In the genomic region with DNA sequence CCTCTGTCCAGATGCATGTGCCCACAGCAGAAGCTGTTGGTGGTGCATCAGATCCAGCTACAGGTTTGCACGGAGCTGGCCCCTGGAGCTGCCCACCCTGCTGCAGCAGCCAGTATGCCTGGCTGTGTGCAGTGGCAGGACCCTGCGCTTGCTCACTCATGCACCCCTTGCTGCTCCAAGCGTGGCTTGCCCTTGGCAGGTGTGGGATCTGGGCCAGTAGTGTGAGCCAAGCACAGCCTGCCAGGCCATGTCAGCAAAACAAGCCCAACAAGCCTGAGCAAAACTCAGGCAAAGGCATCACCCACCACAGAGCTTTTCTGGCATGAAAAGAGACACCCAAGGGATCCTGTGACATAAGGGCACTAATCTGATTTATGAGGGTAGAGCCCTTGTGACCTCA, we compare ENCODE assay signal across 18 cellular contexts. TPM values are rescaled to one million over a fixed set of nuclear protein-coding genes. Genes with fewer than 3 reads are reported as not detected.
DNase-seq lines count a peak whose midpoint lies in the region; ATAC-seq, FAIRE-seq and TF ChIP-seq lines count a peak whose summit lies in the region.
"Had no signal": no experiment of that assay in that cellular context is flagged by ENCODE, and none has a peak within 500 bp of the region (broad histone marks: within the 10 kb centered on the region; RNA-seq: fewer than 3 reads in every experiment).

No MANE protein-coding gene starts in this region.

- no peak for TF ChIP-seq RAD21 in H1 (IDR thresholded peaks at IDR 0.05 in 1 of 2, conservative IDR thresholded peaks at IDR 0.05 in 1 of 2; ENCODE audit: low read depth in 2 of 2, low read length in 2 of 2)

- intact Hi-C loops in Right ventricle myocardium superior (cut with DNase I) (no loop called here), sigmoid colon (cut with DNase I) (no loop called here)

- no peak overlapping the region for H4K5ac ChIP-seq in H1 (ENCODE audit: insufficient read length, low read depth, low read length)

- H4K8ac ChIP-seq in H1 (ENCODE audit: extremely low read depth, insufficient read depth, low read length) (no peak overlapping the region), neuronal stem cell (ENCODE audit: low read depth, low read length) (no peak overlapping the region)

- no peak for TF ChIP-seq POLR2A in H1 (IDR thresholded peaks at IDR 0.05; ENCODE audit: control extremely low read depth in 1 of 2, low read depth in 2 of 2, low read length in 2 of 2)
- no peak for TF ChIP-seq POLR2A in sigmoid colon (IDR thresholded peaks at IDR 0.05)

- H3K4me1 ChIP-seq in right atrium auricular region (no peaks in the 10 kb centered on the region), H1 (replicated peaks in 1 of 4; ENCODE audit: control insufficient read depth in 3 of 4, insufficient read depth in 4 of 4, low read length in 3 of 4) (no peaks in the 10 kb centered on the region), foreskin keratinocyte (no peaks in the 10 kb centered on the region), neuronal stem cell (ENCODE audit: control insufficient read depth in 2 of 2, insufficient read depth in 1 of 2, low read depth in 1 of 2, low read length in 2 of 2) (no peaks in the 10 kb centered on the region), sigmoid colon (no peaks in the 10 kb centered on the region)
- H3K4me1 ChIP-seq: A549, BE2C had no signal

- ATAC-seq in Right ventricle myocardium superior (ENCODE audit: poor library complexity) (peak; percentile 85), foreskin keratinocyte (no peak), GM19397 (IDR thresholded peaks at IDR 0.05; ENCODE audit: unreplicated experiment) (no peak), GM18867 (IDR thresholded peaks at IDR 0.05; ENCODE audit: unreplicated experiment) (no peak)
- ATAC-seq: A549, HCT116 had no signal

- no peaks in the 10 kb centered on the region for H3K9me3 ChIP-seq in right atrium auricular region
- H3K9me3 ChIP-seq in H1 (ENCODE audit: insufficient read depth in 2 of 2, low read depth in 1 of 2, low read length in 1 of 2): no peaks in the 10 kb centered on the region; a peak in 1 of 4 replicates
- H3K9me3 ChIP-seq in neuronal stem cell (replicated peaks in 1 of 2; ENCODE audit: control insufficient read depth in 2 of 2, insufficient read depth in 1 of 2, low read depth in 1 of 2, low read length in 2 of 2): no peaks in the 10 kb centered on the region
- no peaks in the 10 kb centered on the region for H3K9me3 ChIP-seq in sigmoid colon
- H3K9me3 ChIP-seq: A549, BE2C had no signal

- H3K27ac ChIP-seq in right atrium auricular region (no peak overlapping the region), H1 (ENCODE audit: low read depth, low read length) (no peak overlapping the region), foreskin keratinocyte (no peak overlapping the region), neuronal stem cell (replicated peaks; ENCODE audit: low read length) (no peak overlapping the region), sigmoid colon (no peak overlapping the region)
- H3K27ac ChIP-seq: A549, C4-2B, HL-60 had no signal

- CTCF ChIA-PET in H1 (lab: Charles Lee; ENCODE audit: partially characterized antibody): interaction anchor here (1.4 kb wide), 2 partner anchors 17 to 119 kb away, joined by 3 to 5 read pairs; no protein-coding TSS in a partner anchor

- H2BK5ac ChIP-seq in H1 (ENCODE audit: low read depth, low read length): peak overlapping the region; percentile 6; the same call in 1 of the 2 replicates
- no peak overlapping the region for H2BK5ac ChIP-seq in neuronal stem cell (ENCODE audit: low read length)

- H2BK15ac ChIP-seq in H1 (ENCODE audit: low read length): 0 out of 2 replicates have a peak overlapping the region, but pooled peaks have one; percentile 40
- H2BK15ac ChIP-seq in neuronal stem cell (ENCODE audit: low read length): no peak overlapping the region

- no peak for FAIRE-seq in H1 (lab: Jason Lieb, UNC)
- FAIRE-seq: A549, GM12892, H54 had no signal

- H2AK5ac ChIP-seq in H1 (ENCODE audit: low read depth, low read length): no peak overlapping the region
- peak overlapping the region; percentile 54 for H2AK5ac ChIP-seq in neuronal stem cell (ENCODE audit: low read depth, low read length)

- H3K4ac ChIP-seq in H1 (replicated peaks; ENCODE audit: insufficient read length, low read depth, low read length): no peak overlapping the region
- H3K4ac ChIP-seq in neuronal stem cell (ENCODE audit: low read length): no peak overlapping the region

- no peaks in the 10 kb centered on the region for H3K27me3 ChIP-seq in right atrium auricular region
- H3K27me3 ChIP-seq in H1 (replicated peaks in 1 of 4; ENCODE audit: control insufficient read depth in 3 of 4, extremely low read depth in 1 of 4, insufficient read depth in 3 of 4, low read length in 3 of 4): no peaks in the 10 kb centered on the region
- peaks cover 3% of the 10 kb centered on the region for H3K27me3 ChIP-seq in foreskin keratinocyte
- no peaks in the 10 kb centered on the region for H3K27me3 ChIP-seq in neuronal stem cell (ENCODE audit: control insufficient read depth in 3 of 3, insufficient read depth in 3 of 3, low read depth in 1 of 3, low read length in 3 of 3)
- H3K27me3 ChIP-seq in sigmoid colon: no peaks in the 10 kb centered on the region
- H3K27me3 ChIP-seq: BE2C had no signal

- no peak overlapping the region for H3K9ac ChIP-seq in H1 (replicated peaks in 1 of 4; ENCODE audit: extremely low read depth in 1 of 4, low read depth in 3 of 4, low read length in 3 of 4)
- no peak overlapping the region for H3K9ac ChIP-seq in neuronal stem cell (ENCODE audit: low read depth, low read length, poor library complexity)

- H2AFZ ChIP-seq in H1 (ENCODE audit: low read length) (no peak overlapping the region), neuronal stem cell (ENCODE audit: low read length) (no peak overlapping the region)

- H2BK120ac ChIP-seq in H1 (replicated peaks; ENCODE audit: low read depth, low read length) (no peak overlapping the region), neuronal stem cell (ENCODE audit: low read depth, low read length) (no peak overlapping the region)

- H3K4me3 ChIP-seq in right atrium auricular region (no peak overlapping the region), H1 (ENCODE audit: extremely low read depth in 1 of 4, insufficient read depth in 2 of 4, low read depth in 3 of 4, low read length in 4 of 4) (no peak overlapping the region), neuronal stem cell (ENCODE audit: low read length in 2 of 2) (peak overlapping the region in 1 of 2 donors; percentile 36), sigmoid colon (no peak overlapping the region)
- H3K4me3 ChIP-seq: A549 had no signal

- H3K18ac ChIP-seq in H1 (ENCODE audit: extremely low read depth, low read length): no peak overlapping the region
- H3K18ac ChIP-seq in neuronal stem cell (ENCODE audit: low read length): peak overlapping the region; percentile 64

- H3K23ac ChIP-seq in H1 (ENCODE audit: insufficient read length) (no peak overlapping the region), neuronal stem cell (ENCODE audit: low read depth, low read length, poor library complexity) (peak overlapping the region; percentile 98)

- POLR2A ChIA-PET in H1 (lab: Charles Lee; ENCODE audit: partially characterized antibody): interaction anchor here (0.6 to 1.8 kb wide), 3 partner anchors 27 to 221 kb away, joined by 4 to 6 read pairs (median 4); no protein-coding TSS in a partner anchor

- TF ChIP-seq CTCF in right atrium auricular region (IDR thresholded peaks at IDR 0.05): no peak
- no peak for TF ChIP-seq CTCF in H1 (IDR thresholded peaks at IDR 0.05; ENCODE audit: control extremely low read depth in 1 of 3, insufficient read depth in 1 of 3, low read depth in 1 of 3, low read length in 3 of 3)
- TF ChIP-seq CTCF in foreskin keratinocyte (conservative IDR thresholded peaks at IDR 0.05): no peak
- no peak for TF ChIP-seq CTCF in sigmoid colon (IDR thresholded peaks at IDR 0.05)

- H2BK12ac ChIP-seq in H1 (ENCODE audit: low read depth, low read length): no peak overlapping the region
- H2BK12ac ChIP-seq in neuronal stem cell (ENCODE audit: low read length): no peak overlapping the region

- H3K79me2 ChIP-seq in H1 (ENCODE audit: control insufficient read depth in 1 of 2, insufficient read depth in 2 of 2, low read length in 2 of 2): no peaks in the 10 kb centered on the region

- TF ChIP-seq EP300 in H1 (IDR thresholded peaks at IDR 0.05; ENCODE audit: borderline replicate concordance in 1 of 2, low read depth in 2 of 2, low read length in 2 of 2) (no peak), sigmoid colon (IDR thresholded peaks at IDR 0.05) (no peak)

- H3K56ac ChIP-seq in H1 (replicated peaks; ENCODE audit: insufficient read length, low read depth, low read length): no peak overlapping the region

- H3K36me3 ChIP-seq in right atrium auricular region (no peaks in the 10 kb centered on the region), H1 (ENCODE audit: control insufficient read depth in 2 of 4, insufficient read depth in 4 of 4, low read length in 3 of 4) (no peaks in the 10 kb centered on the region), neuronal stem cell (replicated peaks in 1 of 2; ENCODE audit: control insufficient read depth in 2 of 2, insufficient read depth in 2 of 2, low read length in 2 of 2) (no peaks in the 10 kb centered on the region), sigmoid colon (no peaks in the 10 kb centered on the region)
- H3K36me3 ChIP-seq: BE2C had no signal

- H4K91ac ChIP-seq in H1 (replicated peaks; ENCODE audit: insufficient read length, low read length) (no peak overlapping the region), neuronal stem cell (ENCODE audit: low read depth, low read length, poor library complexity) (no peak overlapping the region)

- H3K4me2 ChIP-seq in H1 (ENCODE audit: insufficient read depth in 1 of 2, low read depth in 2 of 2, low read length in 2 of 2) (no peak overlapping the region), neuronal stem cell (ENCODE audit: insufficient read depth, low read length, poor library complexity, severe bottlenecking) (no peak overlapping the region)
- H3K4me2 ChIP-seq: A549 had no signal

- no peaks in the 10 kb centered on the region for H4K20me1 ChIP-seq in H1 (replicated peaks in 1 of 2; ENCODE audit: control insufficient read depth in 1 of 2, insufficient read depth in 2 of 2, low read length in 2 of 2)

- DNase-seq in Right ventricle myocardium superior: no peak
- no peak for DNase-seq in right atrium auricular region (ENCODE audit: low spot score)
- no peak for DNase-seq in H1 (ENCODE audit: low read depth in 1 of 2, low spot score in 2 of 2)
- peak; percentile 35 to 52 for DNase-seq in foreskin keratinocyte
- no peak for DNase-seq in neuronal stem cell (ENCODE audit: low spot score)
- DNase-seq in sigmoid colon: no peak
- DNase-seq: BE2C; CD4-positive, alpha-beta memory T cell; DND-41; GDM1 had no signal

- H2BK20ac ChIP-seq in H1 (ENCODE audit: low read length): 0 out of 2 replicates have a peak overlapping the region, but pooled peaks have one; percentile 23

- no peaks in the 10 kb centered on the region for H3K79me1 ChIP-seq in H1 (ENCODE audit: low read depth, low read length)
- H3K79me1 ChIP-seq in neuronal stem cell (ENCODE audit: low read depth, low read length): no peaks in the 10 kb centered on the region

- H3K14ac ChIP-seq in H1 (ENCODE audit: insufficient read length): no peak overlapping the region
- H3K14ac ChIP-seq in neuronal stem cell (ENCODE audit: low read length): peak overlapping the region; percentile 95

- H3K23me2 ChIP-seq in H1 (ENCODE audit: low read depth, low read length): no peaks in the 10 kb centered on the region; the same call in 1 of the 2 replicates

- WGBS in H1 (ENCODE audit: extremely low coverage in 1 of 2, insufficient coverage in 1 of 2, insufficient read length in 1 of 2, insufficient replicate concordance in 2 of 2, low coverage in 1 of 2, low lambda C conversion rate in 2 of 2, missing lambda C conversion rate in 1 of 2), 2 experiments: 100% methylated on average over 3 of the region's 3 CpGs; no CpG with 5 or more reads in 1 of the 2 experiments
- WGBS in neuronal stem cell (ENCODE audit: extremely low coverage in 2 of 2, insufficient read length in 2 of 2, insufficient replicate concordance in 1 of 2), 2 donors: no CpG with 5 or more reads among the region's 3 CpGs
- 91% methylated on average over 3 of the region's 3 CpGs for WGBS in sigmoid colon, 2 donors

RNA-seq across cellular contexts. Expression of gene ECPAS, which starts 18.3 kb away (rescaled TPM):
- total RNA-seq in Right ventricle myocardium superior: 120 TPM
- total RNA-seq in right atrium auricular region: 10 to 100 TPM; 62.7 to 75.5 TPM
- 123 and 131 TPM in 2 replicates for total RNA-seq in H1 (2021; fragmentation: NEBNext Ultra II Directional; extraction: Animal tissue kit (Norgen Biotek cat#: 25700))
- 15.6 and 20.9 TPM in 2 replicates for polyA plus RNA-seq in H1 (2011; rRNA removed)
- polyA plus RNA-seq in H1 (2011; cell fraction: cytosol; rRNA removed): 30.4 TPM
- polyA plus RNA-seq in H1 (2011; cell fraction: nucleus; rRNA removed): 53.8 TPM
- polyA plus RNA-seq in H1 (2012, experiment 1 of 2): 62.3 to 130 TPM (median 85.1 TPM) in 4 replicates
- 2.6 TPM for polyA plus RNA-seq in H1 (2012, experiment 2 of 2)
- 70.8 TPM for polyA plus RNA-seq in H1 (2013, experiment 1 of 2)
- polyA plus RNA-seq in H1 (2013, experiment 2 of 2): 66.6 TPM
- polyA minus RNA-seq in H1 (2011; rRNA and poly(A)+ RNA removed): 148 and 187 TPM in 2 replicates
- 82.2 TPM for polyA minus RNA-seq in H1 (2011; cell fraction: cytosol; rRNA and poly(A)+ RNA removed)
- polyA minus RNA-seq in H1 (2011; cell fraction: nucleus; rRNA and poly(A)+ RNA removed): 106 TPM
- total RNA-seq in foreskin keratinocyte: 56.1 and 56.7 TPM in 2 replicates
- 18.5 and 21.8 TPM in 2 replicates for polyA plus RNA-seq in foreskin keratinocyte
- 33.1 TPM for polyA plus RNA-seq in neuronal stem cell (2013, experiment 1 of 2)
- 34.5 TPM for polyA plus RNA-seq in neuronal stem cell (2013, experiment 2 of 2)
- total RNA-seq in sigmoid colon: 10 to 100 TPM; 61.4 to 92.8 (median 75.0) TPM
- polyA plus RNA-seq in sigmoid colon: 10 to 100 TPM; 17.4 to 24.3 (median 19.9) TPM

RNA-seq across cellular contexts. Expression of gene ZNF483, which starts 22.5 kb away (rescaled TPM):
- 3.5 TPM for total RNA-seq in Right ventricle myocardium superior
- total RNA-seq in right atrium auricular region: 1 to 10 TPM; 5.5 to 6.9 TPM
- 82.0 and 83.8 TPM in 2 replicates for total RNA-seq in H1 (2021; fragmentation: NEBNext Ultra II Directional; extraction: Animal tissue kit (Norgen Biotek cat#: 25700))
- 3.2 and 4.8 TPM in 2 replicates for polyA plus RNA-seq in H1 (2011; rRNA removed)
- polyA plus RNA-seq in H1 (2011; cell fraction: cytosol; rRNA removed): 7.0 TPM
- polyA plus RNA-seq in H1 (2011; cell fraction: nucleus; rRNA removed): 7.8 TPM
- 6.5 to 13.6 TPM (median 7.9 TPM) in 4 replicates for polyA plus RNA-seq in H1 (2012, experiment 1 of 2)
- polyA plus RNA-seq in H1 (2012, experiment 2 of 2): 0.64 TPM
- 18.0 TPM for polyA plus RNA-seq in H1 (2013, experiment 1 of 2)
- polyA plus RNA-seq in H1 (2013, experiment 2 of 2): 16.1 TPM
- 154 and 238 TPM in 2 replicates for polyA minus RNA-seq in H1 (2011; rRNA and poly(A)+ RNA removed)
- 60.5 TPM for polyA minus RNA-seq in H1 (2011; cell fraction: cytosol; rRNA and poly(A)+ RNA removed)
- polyA minus RNA-seq in H1 (2011; cell fraction: nucleus; rRNA and poly(A)+ RNA removed): 112 TPM
- 1.8 and 2.3 TPM in 2 replicates for total RNA-seq in foreskin keratinocyte
- polyA plus RNA-seq in foreskin keratinocyte: 0.17 and 0.25 TPM in 2 replicates
- polyA plus RNA-seq in neuronal stem cell (2013, experiment 1 of 2): 3.0 TPM
- 3.7 TPM for polyA plus RNA-seq in neuronal stem cell (2013, experiment 2 of 2)
- 10 to 100 TPM; 19.7 to 22.7 (median 21.3) TPM for total RNA-seq in sigmoid colon
- polyA plus RNA-seq in sigmoid colon: under 1 TPM in 2 of 3 donors, not detected in 1; 0.23 to 0.77 TPM

Comparison
In these comparisons a context has a peak if more than half of its experiments do, and no peak if none do; other contexts are left out.
1. DNase-seq: peak in foreskin keratinocyte (2 of 2); none in Right ventricle myocardium superior (single experiment), right atrium auricular region (single experiment), H1 (0 of 2), neuronal stem cell (single experiment) and sigmoid colon (single experiment).